ENCODE assay signal across 8 cellular contexts in genomic region chr3:150495563-150496168, GRCh38. TPM values are rescaled to one million over a fixed set of nuclear protein-coding genes. Genes with fewer than 3 reads are reported as not detected.
DNase-seq lines count a peak whose midpoint lies in the region; ATAC-seq, FAIRE-seq and TF ChIP-seq lines count a peak whose summit lies in the region.

No MANE protein-coding gene starts in this region.

- intact Hi-C loops in ascending aorta (cut with DNase I) = loop anchor here (2.0 to 5.0 kb wide), 5 partner anchors 85 to 529 kb away; no protein-coding TSS in a partner anchor

- H3K27ac ChIP-seq in ascending aorta (no peak overlapping the region), iPS DF 6.9 (ENCODE audit: low read length) (no peak overlapping the region)

- H3K4me3 ChIP-seq in ascending aorta (no peak overlapping the region), iPS DF 6.9 (ENCODE audit: low read length) (no peak overlapping the region)

- H3K36me3 ChIP-seq in ascending aorta (no peaks in the 10 kb centered on the region), iPS DF 6.9 (ENCODE audit: control insufficient read depth, insufficient read depth, low read length) (no peaks in the 10 kb centered on the region)

- TF ChIP-seq CTCF in ascending aorta (IDR thresholded peaks at IDR 0.05) = peak; percentile 67 to 78 (median 71)

- DNase-seq in AG20443 (ENCODE audit: low spot score) (peak; percentile 53), GM18507 (ENCODE audit: extremely low spot score, insufficient read length, low read depth) (peak; percentile 18), NCI-H2196 (lab: John Stamatoyannopoulos, UW; ENCODE audit: unreplicated experiment) (peak; percentile 69), ascending aorta (ENCODE audit: low spot score in 2 of 2) (no peak), iPS DF 6.9 (ENCODE audit: low read depth, low spot score) (peak; percentile 20), stromal cell of bone marrow (ENCODE audit: low read depth) (peak; percentile 27)
- no peak for DNase-seq in stimulated activated CD4-positive, alpha-beta T cell treated with anti-CD3 and anti-CD28 coated beads, Interleukin-15, amount 100 ng/mL, for 24 hours

- peak; percentile 74 for FAIRE-seq in GM18507 (lab: Jason Lieb, UNC)

- no peaks in the 10 kb centered on the region for H3K27me3 ChIP-seq in ascending aorta
- no peaks in the 10 kb centered on the region; the same call in 1 of the 2 replicates for H3K27me3 ChIP-seq in iPS DF 6.9 (ENCODE audit: control insufficient read depth, insufficient read depth, low read length)

- H3K9me3 ChIP-seq in ascending aorta (no peaks in the 10 kb centered on the region), iPS DF 6.9 (ENCODE audit: control insufficient read depth, insufficient read depth, low read length) (no peaks in the 10 kb centered on the region; the same call in 1 of the 2 replicates)

- WGBS in iPS DF 6.9 (ENCODE audit: insufficient coverage, insufficient read length) = no CpG with 5 or more reads among the region's 2 CpGs

- no peak for ATAC-seq in HG03342 (IDR thresholded peaks at IDR 0.05; ENCODE audit: unreplicated experiment)

- H3K4me1 ChIP-seq in ascending aorta (no peaks in the 10 kb centered on the region), iPS DF 6.9 (ENCODE audit: control insufficient read depth, insufficient read depth, low read length) (no peaks in the 10 kb centered on the region)

RNA-seq across cellular contexts. Expression of gene SERP1, which starts 50.6 kb away (rescaled TPM):
- total RNA-seq in ascending aorta = 237 TPM

RNA-seq across cellular contexts. Expression of gene EIF2A, which starts 50.9 kb away (rescaled TPM):
- total RNA-seq in ascending aorta = 83.2 TPM

Comparison
In these comparisons a context has a peak if more than half of its experiments do, and no peak if none do; other contexts are left out.
1. DNase-seq: peak in AG20443 (single experiment), GM18507 (single experiment), NCI-H2196 (single experiment), iPS DF 6.9 (single experiment) and stromal cell of bone marrow (single experiment); none in ascending aorta (0 of 2) and stimulated activated CD4-positive, alpha-beta T cell treated with anti-CD3 and anti-CD28 coated beads, Interleukin-15, amount 100 ng/mL, for 24 hours (single experiment).